Comparison of ENCODE assay signal across 8 cellular contexts in genomic region chr3:102059145-102059943, GRCh38.
DNase-seq lines count a peak whose midpoint lies in the region; ATAC-seq lines count a peak whose summit lies in the region.

No MANE protein-coding gene starts in this region.

- peak; percentile 76 for ATAC-seq in GM18909 (IDR thresholded peaks at IDR 0.05; ENCODE audit: poor library complexity, unreplicated experiment)
- ATAC-seq in GM21737 (IDR thresholded peaks at IDR 0.05; ENCODE audit: unreplicated experiment), result peak; percentile 66
- peak; percentile 68 for ATAC-seq in HG03469 (IDR thresholded peaks at IDR 0.05; ENCODE audit: unreplicated experiment)

- DNase-seq in renal cortical epithelial cell (ENCODE audit: low read depth) (peak; percentile 30), NCI-H446 treated with DMSO at 0.1 percent for 48 hours (lab: John Stamatoyannopoulos, UW) (no peak), NCI-H345 treated with DMSO at 0.1 percent for 48 hours (lab: John Stamatoyannopoulos, UW; ENCODE audit: unreplicated experiment) (no peak)
- no peak for DNase-seq in activated effector memory CD4-positive, alpha-beta T cell treated with Interleukin-2 at 50 U/mL for 16 hours
- DNase-seq in stimulated activated naive CD4-positive, alpha-beta T cell treated with Interleukin-2 at 50 U/mL for 16 hours (lab: John Stamatoyannopoulos, UW), result no peak
